ENCODE assay signal across 19 cellular contexts in genomic region chrX:79154612-79155358, GRCh38. TPM values are rescaled to one million over a fixed set of nuclear protein-coding genes. Genes with fewer than 3 reads are reported as not detected.
DNase-seq lines count a peak whose midpoint lies in the region; ATAC-seq and FAIRE-seq lines count a peak whose summit lies in the region.
"Had no signal": no experiment of that assay in that cellular context is flagged by ENCODE, and none has a peak within 500 bp of the region (broad histone marks: within the 10 kb centered on the region; RNA-seq: fewer than 3 reads in every experiment).

No MANE protein-coding gene starts in this region.

- ATAC-seq in natural killer cell treated with Interleukin-12 subunit alpha and Interleukin-12 subunit beta and Interleukin-15 and Interleukin-18, amount 100 ng/mL, for 72 hours: peak in 1 of 2 donors; percentile 75
- no peak for ATAC-seq in HG02588 (IDR thresholded peaks at IDR 0.05; ENCODE audit: unreplicated experiment)
- ATAC-seq in sciatic nerve: no peak
- ATAC-seq: PC-3 had no signal

- H3K36me3 Mint-ChIP-seq in activated CD4-positive, alpha-beta T cell treated with anti-CD3 and anti-CD28 coated beads, Interleukin-2, amount 10 ng/mL, durations not matched to agents 7 days and 5 days (ENCODE audit: low read depth): peaks cover 30% of the 10 kb centered on the region
- peaks cover 54% of the 10 kb centered on the region for H3K36me3 Mint-ChIP-seq in activated naive CD8-positive, alpha-beta T cell treated with anti-CD3 and anti-CD28 coated beads for 36 hours
- peaks cover 21% of the 10 kb centered on the region for H3K36me3 Mint-ChIP-seq in natural killer cell treated with Interleukin-12 subunit alpha and Interleukin-12 subunit beta and Interleukin-15 and Interleukin-18, amount 100 ng/mL, for 72 hours

- DNase-seq in activated CD4-positive, alpha-beta T cell treated with anti-CD3 and anti-CD28 coated beads, Interleukin-2, amount 10 ng/mL, durations not matched to agents 7 days and 5 days: no peak
- no peak for DNase-seq in activated CD4-positive, alpha-beta T cell treated with anti-CD3 and anti-CD28 coated beads for 1 hour
- DNase-seq in GM19239 (ENCODE audit: insufficient read length, low spot score) (no peak), sciatic nerve (ENCODE audit: low spot score) (no peak), amniotic stem cell (lab: John Stamatoyannopoulos, UW) (no peak)
- no peak for DNase-seq in activated naive CD8-positive, alpha-beta T cell treated with anti-CD3 and anti-CD28 coated beads for 36 hours
- no peak for DNase-seq in natural killer cell treated with Interleukin-12 subunit alpha and Interleukin-12 subunit beta and Interleukin-15 and Interleukin-18, amount 100 ng/mL, for 72 hours (ENCODE audit: low spot score)
- DNase-seq: activated CD4-positive, CD25-positive, alpha-beta regulatory T cell; anterior cingulate cortex; central memory CD4-positive, alpha-beta T cell; effector CD8-positive, alpha-beta T cell; NCI-H187 treated with DMSO at 0.1 percent for 48 hours; NCI-H226; nucleus accumbens; PC-3; SIG-M5; testis had no signal

- H3K4me3 Mint-ChIP-seq in activated CD4-positive, alpha-beta T cell treated with anti-CD3 and anti-CD28 coated beads, Interleukin-2, amount 10 ng/mL, durations not matched to agents 7 days and 5 days: peak overlapping the region; percentile 14
- peak overlapping the region; percentile 77 for H3K4me3 Mint-ChIP-seq in activated naive CD8-positive, alpha-beta T cell treated with anti-CD3 and anti-CD28 coated beads for 36 hours
- H3K4me3 Mint-ChIP-seq in natural killer cell treated with Interleukin-12 subunit alpha and Interleukin-12 subunit beta and Interleukin-15 and Interleukin-18, amount 100 ng/mL, for 72 hours: peak overlapping the region; percentile 80

- CTCF ChIA-PET in activated CD4-positive, alpha-beta T cell treated with anti-CD3 and anti-CD28 coated beads, Interleukin-2, amount 10 ng/mL, durations not matched to agents 7 days and 5 days (lab: Charles Lee): no interaction called here

- H3K4me1 Mint-ChIP-seq in activated CD4-positive, alpha-beta T cell treated with anti-CD3 and anti-CD28 coated beads, Interleukin-2, amount 10 ng/mL, durations not matched to agents 7 days and 5 days: peaks cover 76% of the 10 kb centered on the region
- H3K4me1 Mint-ChIP-seq in activated naive CD8-positive, alpha-beta T cell treated with anti-CD3 and anti-CD28 coated beads for 36 hours: peaks cover 58% of the 10 kb centered on the region
- H3K4me1 Mint-ChIP-seq in natural killer cell treated with Interleukin-12 subunit alpha and Interleukin-12 subunit beta and Interleukin-15 and Interleukin-18, amount 100 ng/mL, for 72 hours (ENCODE audit: low read depth in 2 of 2): peaks cover 52 to 59% of the 10 kb centered on the region in 2 donors

- no peaks in the 10 kb centered on the region for H3K27me3 Mint-ChIP-seq in activated CD4-positive, alpha-beta T cell treated with anti-CD3 and anti-CD28 coated beads, Interleukin-2, amount 10 ng/mL, durations not matched to agents 7 days and 5 days
- no peaks in the 10 kb centered on the region for H3K27me3 Mint-ChIP-seq in activated naive CD8-positive, alpha-beta T cell treated with anti-CD3 and anti-CD28 coated beads for 36 hours
- peaks cover 0 to 9% of the 10 kb centered on the region in 2 donors for H3K27me3 Mint-ChIP-seq in natural killer cell treated with Interleukin-12 subunit alpha and Interleukin-12 subunit beta and Interleukin-15 and Interleukin-18, amount 100 ng/mL, for 72 hours

- peak overlapping the region; percentile 93 for H3K27ac Mint-ChIP-seq in activated CD4-positive, alpha-beta T cell treated with anti-CD3 and anti-CD28 coated beads, Interleukin-2, amount 10 ng/mL, durations not matched to agents 7 days and 5 days
- peak overlapping the region; percentile 95 for H3K27ac Mint-ChIP-seq in activated naive CD8-positive, alpha-beta T cell treated with anti-CD3 and anti-CD28 coated beads for 36 hours
- peak overlapping the region; percentile 87 to 96 for H3K27ac Mint-ChIP-seq in natural killer cell treated with Interleukin-12 subunit alpha and Interleukin-12 subunit beta and Interleukin-15 and Interleukin-18, amount 100 ng/mL, for 72 hours

- POLR2A ChIA-PET in activated CD4-positive, alpha-beta T cell treated with anti-CD3 and anti-CD28 coated beads, Interleukin-2, amount 10 ng/mL, durations not matched to agents 7 days and 5 days (lab: Charles Lee): no interaction called here

- peak; percentile 88 for FAIRE-seq in GM19239 (lab: Jason Lieb, UNC)

- no peaks in the 10 kb centered on the region for H3K9me3 Mint-ChIP-seq in activated CD4-positive, alpha-beta T cell treated with anti-CD3 and anti-CD28 coated beads, Interleukin-2, amount 10 ng/mL, durations not matched to agents 7 days and 5 days
- H3K9me3 Mint-ChIP-seq in activated naive CD8-positive, alpha-beta T cell treated with anti-CD3 and anti-CD28 coated beads for 36 hours: no peaks in the 10 kb centered on the region
- H3K9me3 Mint-ChIP-seq in natural killer cell treated with Interleukin-12 subunit alpha and Interleukin-12 subunit beta and Interleukin-15 and Interleukin-18, amount 100 ng/mL, for 72 hours: no peaks in the 10 kb centered on the region

- intact Hi-C loops in sciatic nerve (cut with DNase I): no loop called here

RNA-seq across cellular contexts. Expression of gene GPR174, which starts 10.3 kb away (rescaled TPM):
- 10 to 100 TPM; 14.9 to 16.7 TPM for total RNA-seq in activated CD4-positive, alpha-beta T cell treated with anti-CD3 and anti-CD28 coated beads, Interleukin-2, amount 10 ng/mL, durations not matched to agents 7 days and 5 days
- total RNA-seq in activated naive CD8-positive, alpha-beta T cell treated with anti-CD3 and anti-CD28 coated beads for 36 hours: 10 to 100 TPM; 22.6 to 25.1 TPM
- 10 to 100 TPM; 45.4 to 62.2 TPM for total RNA-seq in natural killer cell treated with Interleukin-12 subunit alpha and Interleukin-12 subunit beta and Interleukin-15 and Interleukin-18, amount 100 ng/mL, for 72 hours
- 0.80 TPM for total RNA-seq in sciatic nerve
- total RNA-seq: PC-3, renal cortical epithelial cell had no signal

Comparison
In these comparisons a context has a peak if more than half of its experiments do, and no peak if none do; other contexts are left out.
1. H3K4me3 Mint-ChIP-seq: peak in every context shown above with its lines; median percentile 80 in natural killer cell treated with Interleukin-12 subunit alpha and Interleukin-12 subunit beta and Interleukin-15 and Interleukin-18, amount 100 ng/mL, for 72 hours; 77 in activated naive CD8-positive, alpha-beta T cell treated with anti-CD3 and anti-CD28 coated beads for 36 hours; 14 in activated CD4-positive, alpha-beta T cell treated with anti-CD3 and anti-CD28 coated beads, Interleukin-2, amount 10 ng/mL, durations not matched to agents 7 days and 5 days.